Comparison of ENCODE assay signal across 2 cellular contexts in genomic region chr2:240869956-240870875, GRCh38.
TF ChIP-seq lines count a peak whose summit lies in the region.

No MANE protein-coding gene starts in this region.

TF ChIP-seq in SK-N-SH, 30 proteins besides CTCF, POLR2A, EP300 and RAD21 (continued from another document):
- TF ChIP-seq EZH2phosphoT487 (IDR thresholded peaks at IDR 0.05; ENCODE audit: borderline replicate concordance, low read depth), result no peak
- no peak for TF ChIP-seq NFIC (IDR thresholded peaks at IDR 0.05; ENCODE audit: borderline replicate concordance)
- no peak for TF ChIP-seq TAF1 (IDR thresholded peaks at IDR 0.05; ENCODE audit: borderline replicate concordance, low read depth, low read length)
- TF ChIP-seq USF2 (IDR thresholded peaks at IDR 0.05; ENCODE audit: borderline replicate concordance, low read depth, low read length), result no peak
- no peak for TF ChIP-seq REST (IDR thresholded peaks at IDR 0.05; ENCODE audit: low read depth, low read length)
- TF ChIP-seq RCOR1 (IDR thresholded peaks at IDR 0.05; ENCODE audit: low read length), result no peak
- no peak for TF ChIP-seq CHD2 (IDR thresholded peaks at IDR 0.05; ENCODE audit: low read length, partially characterized antibody)
- no peak for TF ChIP-seq MEF2A (IDR thresholded peaks at IDR 0.05; ENCODE audit: borderline replicate concordance, low read depth)

TF ChIP-seq in SK-N-SH treated with all-trans-retinoic acid at 6 μM for 48 hours, 23 proteins besides CTCF, POLR2A, EP300 and RAD21:
- no peak for TF ChIP-seq POU6F1 (CRISPR knock-in tag; IDR thresholded peaks at IDR 0.05; ENCODE audit: borderline replicate concordance, low read depth)
- TF ChIP-seq CREB5 (CRISPR knock-in tag; IDR thresholded peaks at IDR 0.05; ENCODE audit: low read depth), result no peak
- TF ChIP-seq, protein P1, sequence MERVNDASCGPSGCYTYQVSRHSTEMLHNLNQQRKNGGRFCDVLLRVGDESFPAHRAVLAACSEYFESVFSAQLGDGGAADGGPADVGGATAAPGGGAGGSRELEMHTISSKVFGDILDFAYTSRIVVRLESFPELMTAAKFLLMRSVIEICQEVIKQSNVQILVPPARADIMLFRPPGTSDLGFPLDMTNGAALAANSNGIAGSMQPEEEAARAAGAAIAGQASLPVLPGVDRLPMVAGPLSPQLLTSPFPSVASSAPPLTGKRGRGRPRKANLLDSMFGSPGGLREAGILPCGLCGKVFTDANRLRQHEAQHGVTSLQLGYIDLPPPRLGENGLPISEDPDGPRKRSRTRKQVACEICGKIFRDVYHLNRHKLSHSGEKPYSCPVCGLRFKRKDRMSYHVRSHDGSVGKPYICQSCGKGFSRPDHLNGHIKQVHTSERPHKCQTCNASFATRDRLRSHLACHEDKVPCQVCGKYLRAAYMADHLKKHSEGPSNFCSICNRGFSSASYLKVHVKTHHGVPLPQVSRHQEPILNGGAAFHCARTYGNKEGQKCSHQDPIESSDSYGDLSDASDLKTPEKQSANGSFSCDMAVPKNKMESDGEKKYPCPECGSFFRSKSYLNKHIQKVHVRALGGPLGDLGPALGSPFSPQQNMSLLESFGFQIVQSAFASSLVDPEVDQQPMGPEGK (CRISPR knock-in tag; IDR thresholded peaks at IDR 0.05; ENCODE audit: borderline replicate concordance), result no peak
- no peak for TF ChIP-seq BACH2 (CRISPR knock-in tag; IDR thresholded peaks at IDR 0.05; ENCODE audit: borderline replicate concordance)
- no peak for TF ChIP-seq GLIS3 (CRISPR knock-in tag; IDR thresholded peaks at IDR 0.05)
- no peak for TF ChIP-seq ESRRG (CRISPR knock-in tag; IDR thresholded peaks at IDR 0.05)
- TF ChIP-seq, protein P2, sequence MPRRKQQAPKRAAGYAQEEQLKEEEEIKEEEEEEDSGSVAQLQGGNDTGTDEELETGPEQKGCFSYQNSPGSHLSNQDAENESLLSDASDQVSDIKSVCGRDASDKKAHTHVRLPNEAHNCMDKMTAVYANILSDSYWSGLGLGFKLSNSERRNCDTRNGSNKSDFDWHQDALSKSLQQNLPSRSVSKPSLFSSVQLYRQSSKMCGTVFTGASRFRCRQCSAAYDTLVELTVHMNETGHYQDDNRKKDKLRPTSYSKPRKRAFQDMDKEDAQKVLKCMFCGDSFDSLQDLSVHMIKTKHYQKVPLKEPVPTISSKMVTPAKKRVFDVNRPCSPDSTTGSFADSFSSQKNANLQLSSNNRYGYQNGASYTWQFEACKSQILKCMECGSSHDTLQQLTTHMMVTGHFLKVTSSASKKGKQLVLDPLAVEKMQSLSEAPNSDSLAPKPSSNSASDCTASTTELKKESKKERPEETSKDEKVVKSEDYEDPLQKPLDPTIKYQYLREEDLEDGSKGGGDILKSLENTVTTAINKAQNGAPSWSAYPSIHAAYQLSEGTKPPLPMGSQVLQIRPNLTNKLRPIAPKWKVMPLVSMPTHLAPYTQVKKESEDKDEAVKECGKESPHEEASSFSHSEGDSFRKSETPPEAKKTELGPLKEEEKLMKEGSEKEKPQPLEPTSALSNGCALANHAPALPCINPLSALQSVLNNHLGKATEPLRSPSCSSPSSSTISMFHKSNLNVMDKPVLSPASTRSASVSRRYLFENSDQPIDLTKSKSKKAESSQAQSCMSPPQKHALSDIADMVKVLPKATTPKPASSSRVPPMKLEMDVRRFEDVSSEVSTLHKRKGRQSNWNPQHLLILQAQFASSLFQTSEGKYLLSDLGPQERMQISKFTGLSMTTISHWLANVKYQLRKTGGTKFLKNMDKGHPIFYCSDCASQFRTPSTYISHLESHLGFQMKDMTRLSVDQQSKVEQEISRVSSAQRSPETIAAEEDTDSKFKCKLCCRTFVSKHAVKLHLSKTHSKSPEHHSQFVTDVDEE (CRISPR knock-in tag; IDR thresholded peaks at IDR 0.05), result no peak
- TF ChIP-seq ISL1 (CRISPR knock-in tag; IDR thresholded peaks at IDR 0.05), result no peak
- TF ChIP-seq CSDC2 (CRISPR knock-in tag; IDR thresholded peaks at IDR 0.05), result no peak
- TF ChIP-seq ARNTL (CRISPR knock-in tag; IDR thresholded peaks at IDR 0.05; ENCODE audit: borderline replicate concordance, low read depth), result no peak
- no peak for TF ChIP-seq CSRNP3 (CRISPR knock-in tag; IDR thresholded peaks at IDR 0.05)
- no peak for TF ChIP-seq RARB (CRISPR knock-in tag; IDR thresholded peaks at IDR 0.05)
- TF ChIP-seq OSR1 (CRISPR knock-in tag; IDR thresholded peaks at IDR 0.05), result no peak
- no peak for TF ChIP-seq ZFP3 (CRISPR knock-in tag; IDR thresholded peaks at IDR 0.05)
- no peak for TF ChIP-seq ZNF565 (CRISPR knock-in tag; conservative IDR thresholded peaks at IDR 0.05; ENCODE audit: low read depth)
- TF ChIP-seq PPARA (CRISPR knock-in tag; IDR thresholded peaks at IDR 0.05; ENCODE audit: borderline replicate concordance), result no peak
